In the genomic region with DNA sequence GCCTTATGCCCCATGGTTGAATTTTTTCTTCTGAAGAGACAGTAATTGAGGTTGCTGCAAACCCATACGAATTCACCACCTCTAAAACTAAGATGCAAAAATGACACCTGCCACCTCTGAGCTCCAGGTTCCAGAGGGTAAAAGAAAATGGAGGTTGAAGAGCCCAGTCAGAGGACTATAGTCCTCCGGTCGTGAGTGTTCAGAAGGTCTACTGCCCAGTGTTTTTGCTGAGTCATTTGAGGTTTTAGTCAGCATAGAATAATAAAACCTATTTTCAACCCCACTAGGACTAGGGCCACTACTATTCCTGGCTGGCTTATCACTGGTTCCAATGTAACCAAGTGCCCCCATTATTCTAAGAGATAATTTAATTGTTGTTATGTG, we compare ENCODE assay signal across 11 cellular contexts. TPM values are rescaled to one million over a fixed set of nuclear protein-coding genes. Genes with fewer than 3 reads are reported as not detected.
DNase-seq lines count a peak whose midpoint lies in the region; ATAC-seq, FAIRE-seq and TF ChIP-seq lines count a peak whose summit lies in the region.
"Had no signal": no experiment of that assay in that cellular context is flagged by ENCODE, and none has a peak within 500 bp of the region (broad histone marks: within the 10 kb centered on the region; RNA-seq: fewer than 3 reads in every experiment).

No MANE protein-coding gene starts in this region.

- peak overlapping the region; percentile 72 for H3K27ac ChIP-seq in cardiac muscle cell

- FAIRE-seq in bronchial epithelial cell (lab: Jason Lieb, UNC): no peak

- ATAC-seq in Right ventricle myocardium inferior: no peak

- intact Hi-C loops in Right ventricle myocardium inferior (cut with DNase I): loop anchor here (5.0 to 10.0 kb wide), 4 partner anchors 106 to 371 kb away; a partner anchor contains a TSS

- no peak for TF ChIP-seq CTCF in cardiac muscle cell (IDR thresholded peaks at IDR 0.05; ENCODE audit: low read depth, low read length)
- TF ChIP-seq CTCF in bronchial epithelial cell (IDR thresholded peaks at IDR 0.05; ENCODE audit: insufficient read depth, low read length, severe bottlenecking): no peak

- H3K27me3 ChIP-seq in cardiac muscle cell: peaks cover 6% of the 10 kb centered on the region
- H3K27me3 ChIP-seq in bronchial epithelial cell (ENCODE audit: control insufficient read depth, insufficient read depth, low read length): no peaks in the 10 kb centered on the region

- H3K36me3 ChIP-seq in cardiac muscle cell (no peaks in the 10 kb centered on the region), bronchial epithelial cell (ENCODE audit: control insufficient read depth, insufficient read depth, low read length) (no peaks in the 10 kb centered on the region)
- H3K36me3 ChIP-seq: thoracic aorta had no signal

- no peaks in the 10 kb centered on the region for H3K9me3 ChIP-seq in cardiac muscle cell (ENCODE audit: low read depth)
- H3K9me3 ChIP-seq: thoracic aorta had no signal

- peak in 1 of 2 donors; percentile 17 for DNase-seq in cardiac muscle cell (ENCODE audit: low read depth in 1 of 2, low spot score in 1 of 2)
- DNase-seq in Right ventricle myocardium inferior (ENCODE audit: missing footprints): no peak
- peak; percentile 57 for DNase-seq in HT1080 (ENCODE audit: low read depth)
- DNase-seq in bronchial epithelial cell (ENCODE audit: low read depth): peak; percentile 43
- no peak for DNase-seq in amygdala (lab: John Stamatoyannopoulos, UW)
- DNase-seq in activated T-cell treated with anti-CD3 and anti-CD28 coated beads for 4 hours: no peak
- no peak for DNase-seq in DMS 273 (lab: John Stamatoyannopoulos, UW; ENCODE audit: unreplicated experiment)
- no peak for DNase-seq in stimulated activated CD4-positive, alpha-beta T cell treated with anti-CD3 and anti-CD28 coated beads, Interleukin-12 subunit alpha, Interleukin-12 subunit beta, amount 100 ng/mL, for 4 hours
- DNase-seq: activated naive CD8-positive, alpha-beta T cell treated with anti-CD3 and anti-CD28 coated beads, Interleukin-2, amount 10 ng/mL, durations not matched to agents 7 days and 5 days had no signal

- H3K4me3 ChIP-seq in cardiac muscle cell (no peak overlapping the region), bronchial epithelial cell (ENCODE audit: low read depth, low read length) (no peak overlapping the region)
- H3K4me3 ChIP-seq: thoracic aorta had no signal

- H3K4me1 ChIP-seq in cardiac muscle cell (ENCODE audit: low read depth): peaks cover 8% of the 10 kb centered on the region

RNA-seq across cellular contexts. Expression of a gene that starts 12.9 kb away (rescaled TPM):
- total RNA-seq in cardiac muscle cell: not detected in 2 replicates
- 0.25 TPM in 1 of 2 replicates, not detected in the other for polyA plus RNA-seq in cardiac muscle cell
- total RNA-seq in Right ventricle myocardium inferior: 0.46 TPM
- 4.2 and 9.8 TPM in 2 replicates for total RNA-seq in HT1080 (2014; rRNA removed; shearing (Covaris generic))
- 6.6 and 8.5 TPM in 2 replicates for polyA plus RNA-seq in HT1080 (2015; cell fraction: cytosol; rRNA removed)
- polyA plus RNA-seq in HT1080 (2015; cell fraction: nucleus; rRNA removed): 16.0 and 17.0 TPM in 2 replicates
- 0.79 and 3.3 TPM in 2 replicates for total RNA-seq in bronchial epithelial cell
- polyA plus RNA-seq: AG04450 had no signal

RNA-seq across cellular contexts. Expression of a gene that starts 14.5 kb away (rescaled TPM):
- total RNA-seq in cardiac muscle cell (not detected in 2 replicates), Right ventricle myocardium inferior (2.0 TPM), bronchial epithelial cell (not detected in 2 replicates)
- 0.26 TPM in 1 of 2 replicates, not detected in the other for polyA plus RNA-seq in cardiac muscle cell
- not detected in 2 replicates for total RNA-seq in HT1080 (2014; rRNA removed; shearing (Covaris generic))
- not detected in 2 replicates for polyA plus RNA-seq in HT1080 (2015; cell fraction: cytosol; rRNA removed)
- polyA plus RNA-seq in HT1080 (2015; cell fraction: nucleus; rRNA removed): not detected in 2 replicates
- polyA plus RNA-seq: AG04450 had no signal

Comparison
In these comparisons a context has a peak if more than half of its experiments do, and no peak if none do; other contexts are left out.
1. DNase-seq: peak in HT1080 (single experiment) and bronchial epithelial cell (single experiment); none in Right ventricle myocardium inferior (single experiment), amygdala (0 of 56), activated T-cell treated with anti-CD3 and anti-CD28 coated beads for 4 hours (single experiment), DMS 273 (single experiment) and stimulated activated CD4-positive, alpha-beta T cell treated with anti-CD3 and anti-CD28 coated beads, Interleukin-12 subunit alpha, Interleukin-12 subunit beta, amount 100 ng/mL, for 4 hours (single experiment).